8 cellular contexts compared by ENCODE assay signal in genomic region chr9:114322831-114323531, GRCh38. TPM values are rescaled to one million over a fixed set of nuclear protein-coding genes. Genes with fewer than 3 reads are reported as not detected.
"Had no signal": no experiment of that assay in that cellular context is flagged by ENCODE, and none has a peak within 500 bp of the region (broad histone marks: within the 10 kb centered on the region; RNA-seq: fewer than 3 reads in every experiment).

Gene ORM1, plus strand, starts transcription at chr9:114323098. Its CDS starts 36 bp downstream, at chr9:114323134.

RNA-seq across cellular contexts. Expression of gene ORM1, which starts in this region (rescaled TPM):
- total RNA-seq: activated CD4-positive, alpha-beta T cell treated with anti-CD3 and anti-CD28 coated beads, Interleukin-2, amount 10 ng/mL, durations not matched to agents 7 days and 5 days; activated naive CD4-positive, alpha-beta T cell treated with anti-CD3 and anti-CD28 coated beads for 36 hours; dermis microvascular lymphatic vessel endothelial cell; endothelial cell of umbilical vein; lung microvascular endothelial cell; right atrium auricular region; SJSA1; tibial nerve had no signal
- polyA plus RNA-seq: endothelial cell of umbilical vein had no signal
